In genomic region chr14:99698236-99698635, GRCh38 we compare ENCODE assay signal across 29 cellular contexts. TPM values are rescaled to one million over a fixed set of nuclear protein-coding genes. Genes with fewer than 3 reads are reported as not detected.
"Had no signal": no experiment of that assay in that cellular context is flagged by ENCODE, and none has a peak within 500 bp of the region (broad histone marks: within the 10 kb centered on the region; RNA-seq: fewer than 3 reads in every experiment).

No MANE protein-coding gene starts in this region.

- H3K36me3 Mint-ChIP-seq: immature natural killer cell had no signal

- H3K4me1 ChIP-seq: esophagus squamous epithelium, left lung, pancreas, right lobe of liver, suprapubic skin, transverse colon, vagina had no signal

- H3K4me3 Mint-ChIP-seq: immature natural killer cell; mesothelial cell of epicardium; naive B cell; natural killer cell treated with Interleukin-12 subunit alpha and Interleukin-12 subunit beta and Interleukin-15 and Interleukin-18, amount 100 ng/mL, for 72 hours; stimulated activated naive CD8-positive, alpha-beta T cell treated with anti-CD3 and anti-CD28 coated beads, Interleukin-15, amount 100 ng/mL, for 72 hours had no signal

- DNase-seq: effector memory CD8-positive, alpha-beta T cell; erythroblast; esophagus squamous epithelium; foreskin melanocyte; glutamatergic neuron; heart right ventricle; hippocampal formation; immature natural killer cell; left lung; mesenchymal stem cell; mucosa of descending colon; naive B cell; occipital lobe; pancreas; retina; stimulated activated CD4-positive, alpha-beta T cell treated with anti-CD3 and anti-CD28 coated beads, Interleukin-12 subunit alpha, Interleukin-12 subunit beta, amount 100 ng/mL, for 4 hours; stimulated activated CD4-positive, alpha-beta T cell treated with anti-CD3 and anti-CD28 coated beads, Interleukin-1b, Interleukin-23, amount 100 ng/mL, for 48 hours; stimulated activated CD4-positive, alpha-beta T cell treated with anti-CD3 and anti-CD28 coated beads, Interleukin-4, amount 100 ng/mL, for 1 hour; stimulated activated CD8-positive, alpha-beta memory T cell treated with anti-CD3 and anti-CD28 coated beads, Interleukin-4, amount 100 ng/mL, for 48 hours; stimulated activated naive CD4-positive, alpha-beta T cell; stimulated activated naive CD8-positive, alpha-beta T cell treated with anti-CD3 and anti-CD28 coated beads, Interleukin-15, amount 100 ng/mL, for 72 hours; transverse colon had no signal

- H3K27me3 ChIP-seq: esophagus squamous epithelium, heart right ventricle, left lung, pancreas, right lobe of liver, suprapubic skin, transverse colon, vagina had no signal

- H3K4me2 ChIP-seq: smooth muscle cell had no signal

- H3K36me3 ChIP-seq: esophagus squamous epithelium, left lung, pancreas, right lobe of liver, suprapubic skin, transverse colon, vagina had no signal

- H3K27ac Mint-ChIP-seq: immature natural killer cell; mesothelial cell of epicardium; natural killer cell treated with Interleukin-12 subunit alpha and Interleukin-12 subunit beta and Interleukin-15 and Interleukin-18, amount 100 ng/mL, for 72 hours; stimulated activated naive CD8-positive, alpha-beta T cell treated with anti-CD3 and anti-CD28 coated beads, Interleukin-15, amount 100 ng/mL, for 72 hours had no signal

- H3K9me3 ChIP-seq: pancreas, right lobe of liver, suprapubic skin had no signal

- H3K4me1 Mint-ChIP-seq: mesothelial cell of epicardium; naive B cell; stimulated activated naive CD8-positive, alpha-beta T cell treated with anti-CD3 and anti-CD28 coated beads, Interleukin-15, amount 100 ng/mL, for 72 hours had no signal

- H3K27ac ChIP-seq: coronary artery, esophagus squamous epithelium, heart right ventricle, left lung, pancreas, right lobe of liver, suprapubic skin, transverse colon, vagina had no signal

- H3K4me3 ChIP-seq: coronary artery, esophagus squamous epithelium, heart right ventricle, left lung, mucosa of descending colon, pancreas, right lobe of liver, smooth muscle cell, suprapubic skin, transverse colon, vagina had no signal

RNA-seq across cellular contexts. Expression of gene CYP46A1, which starts 14.1 kb away (rescaled TPM):
- polyA plus RNA-seq: immature natural killer cell had no signal

RNA-seq across cellular contexts. Expression of gene HHIPL1, which starts 53.3 kb away (rescaled TPM):
- total RNA-seq: natural killer cell treated with Interleukin-12 subunit alpha and Interleukin-12 subunit beta and Interleukin-15 and Interleukin-18, amount 100 ng/mL, for 72 hours had no signal
- polyA plus RNA-seq: immature natural killer cell had no signal
